1 cellular context compared by ENCODE assay signal in the genomic region with DNA sequence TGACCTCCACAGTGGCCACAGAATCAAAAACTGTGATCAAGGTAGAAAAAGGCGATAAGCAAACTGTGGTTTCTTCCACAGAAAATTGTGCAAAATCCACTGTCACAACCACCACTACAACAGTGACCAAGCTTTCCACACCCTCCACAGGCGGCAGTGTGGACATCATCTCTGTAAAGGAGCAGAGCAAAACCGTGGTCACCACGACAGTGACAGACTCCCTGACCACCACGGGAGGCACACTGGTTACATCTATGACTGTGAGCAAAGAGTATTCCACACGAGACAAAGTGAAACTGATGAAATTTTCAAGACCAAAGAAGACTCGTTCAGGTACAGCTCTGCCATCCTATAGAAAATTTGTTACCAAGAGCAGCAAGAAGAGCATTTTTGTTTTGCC.
TF ChIP-seq lines count a peak whose summit lies in the region.

No MANE protein-coding gene starts in this region.

TF ChIP-seq in H1, 55 proteins besides CTCF, POLR2A, EP300 and RAD21:
- TF ChIP-seq POLR2AphosphoS5 (IDR thresholded peaks at IDR 0.05; ENCODE audit: low read depth, low read length), result peak; percentile 47; the same call in 1 of the 2 replicates
- TF ChIP-seq BRCA1 (IDR thresholded peaks at IDR 0.05; ENCODE audit: low read depth, low read length), result no peak
